Comparison of ENCODE assay signal across 8 cellular contexts in genomic region chr9:123268240-123268949, GRCh38. TPM values are rescaled to one million over a fixed set of nuclear protein-coding genes. Genes with fewer than 3 reads are reported as not detected.
DNase-seq lines count a peak whose midpoint lies in the region; ATAC-seq and TF ChIP-seq lines count a peak whose summit lies in the region.

Gene STRBP, minus strand, starts transcription at chr9:123268586. Its CDS starts 84,452 bp downstream, at chr9:123184134.

- H3K4me3 Mint-ChIP-seq in activated naive CD4-positive, alpha-beta T cell treated with anti-CD3 and anti-CD28 coated beads, Interleukin-2, amount 50 U/mL, for 24 hours, result peak within 1 kb of the TSS; percentile 63

- TF ChIP-seq EP300 in ovary (IDR thresholded peaks at IDR 0.05), result no peak

- TF ChIP-seq POLR2A in NB4 (IDR thresholded peaks at IDR 0.05; ENCODE audit: extremely low read depth, insufficient read length), result no peak
- TF ChIP-seq POLR2A in ovary (IDR thresholded peaks at IDR 0.05), result no peak
- TF ChIP-seq POLR2A in thyroid gland (IDR thresholded peaks at IDR 0.05), result peak; percentile 28 to 95

- H3K4me1 ChIP-seq in ovary (ENCODE audit: insufficient read depth), result peaks cover 5% of the 10 kb centered on the region
- H3K4me1 ChIP-seq in thyroid gland, result peaks cover 9 to 18% of the 10 kb centered on the region in 2 donors

- no peaks in the 10 kb centered on the region for H3K36me3 ChIP-seq in ovary
- no peaks in the 10 kb centered on the region for H3K36me3 ChIP-seq in thyroid gland

- 0 to 1% (median 1%) methylated on average over 39 to 116 of the region's 116 CpGs for WGBS in ovary, 3 donors
- 0% methylated on average over 5 of the region's 116 CpGs; no CpG with 5 or more reads in 1 of the 2 donors for WGBS in thyroid gland, 2 donors

- peaks cover 2% of the 10 kb centered on the region for H3K36me3 Mint-ChIP-seq in activated naive CD4-positive, alpha-beta T cell treated with anti-CD3 and anti-CD28 coated beads, Interleukin-2, amount 50 U/mL, for 24 hours

- POLR2A ChIA-PET in GM10248 (lab: Yijun Ruan, JAX), result interaction anchor here (0.7 kb wide), 1 partner anchor 70 kb away, joined by 3 read pairs; no protein-coding TSS in a partner anchor

- H3K4me3 ChIP-seq in NB4 (ENCODE audit: low read depth, low read length), result peak within 1 kb of the TSS; percentile 62
- peak within 1 kb of the TSS; percentile 81 for H3K4me3 ChIP-seq in ovary
- peak within 1 kb of the TSS; percentile 60 to 78 (median 73) for H3K4me3 ChIP-seq in thyroid gland (replicated peaks in 1 of 3)

- H3K9me3 ChIP-seq in ovary (no peaks in the 10 kb centered on the region), thyroid gland (no peaks in the 10 kb centered on the region)

- H3K27me3 Mint-ChIP-seq in activated naive CD4-positive, alpha-beta T cell treated with anti-CD3 and anti-CD28 coated beads, Interleukin-2, amount 50 U/mL, for 24 hours, result no peaks in the 10 kb centered on the region

- peak; percentile 91 for ATAC-seq in HG02588 (IDR thresholded peaks at IDR 0.05; ENCODE audit: unreplicated experiment)
- peak; percentile 93 for ATAC-seq in SK-N-SH treated with all-trans-retinoic acid at 6 μM for 48 hours

- H3K27ac Mint-ChIP-seq in activated naive CD4-positive, alpha-beta T cell treated with anti-CD3 and anti-CD28 coated beads, Interleukin-2, amount 50 U/mL, for 24 hours, result peak within 1 kb of the TSS; percentile 68

- intact Hi-C loops in head of caudate nucleus (cut with DNase I), result no loop called here
- intact Hi-C loops in ovary (cut with DNase I), result no loop called here
- intact Hi-C loops in thyroid gland (cut with DNase I), result no loop called here

- H3K4me1 Mint-ChIP-seq in activated naive CD4-positive, alpha-beta T cell treated with anti-CD3 and anti-CD28 coated beads, Interleukin-2, amount 50 U/mL, for 24 hours, result peaks cover 38% of the 10 kb centered on the region

- DNase-seq in GM10248 (ENCODE audit: extremely low spot score) (peak; percentile 98), NB4 (ENCODE audit: low read depth) (peak; percentile 89), head of caudate nucleus (peak; percentile 65 to 98 (median 94)), ovary (peak; percentile 86 to 92 (median 91)), thyroid gland (peak; percentile 94)

- peak; percentile 37 for TF ChIP-seq CTCF in GM10248 (IDR thresholded peaks at IDR 0.05; ENCODE audit: control extremely low read depth, extremely low read depth, low read depth, missing control alignments)
- no peak for TF ChIP-seq CTCF in NB4 (IDR thresholded peaks at IDR 0.05; ENCODE audit: low read depth, low read length)
- peak in 1 of 3 donors; percentile 10 for TF ChIP-seq CTCF in ovary (IDR thresholded peaks at IDR 0.05)
- peak in 1 of 6 experiments; percentile 26 for TF ChIP-seq CTCF in thyroid gland (IDR thresholded peaks at IDR 0.05)

- no peaks in the 10 kb centered on the region for H3K9me3 Mint-ChIP-seq in activated naive CD4-positive, alpha-beta T cell treated with anti-CD3 and anti-CD28 coated beads, Interleukin-2, amount 50 U/mL, for 24 hours

- H3K27me3 ChIP-seq in ovary (no peaks in the 10 kb centered on the region), thyroid gland (no peaks in the 10 kb centered on the region)

- H3K27ac ChIP-seq in ovary (no peak within 1 kb of the TSS), thyroid gland (peak within 1 kb of the TSS; percentile 71 to 89 (median 72))

- CTCF ChIA-PET in GM10248 (lab: Yijun Ruan, JAX), result interaction anchor here (0.6 to 1.9 kb wide), 9 partner anchors 8 to 85 kb away, joined by 3 to 6 read pairs (median 4); no protein-coding TSS in a partner anchor

TF ChIP-seq in SK-N-SH treated with all-trans-retinoic acid at 6 μM for 48 hours, 23 proteins besides CTCF, POLR2A, EP300 and RAD21:
- TF ChIP-seq ZFP30 (CRISPR knock-in tag; IDR thresholded peaks at IDR 0.05), result no peak
- TF ChIP-seq SNAI2 (CRISPR knock-in tag; IDR thresholded peaks at IDR 0.05), result peak; percentile 52; the same call in 1 of the 2 replicates

RNA-seq across cellular contexts. Expression of gene STRBP, which starts in this region (rescaled TPM):
- total RNA-seq in ovary (10 to 100 TPM in 6 of 7 donors, 1 to 10 TPM in 1; 7.4 to 18.8 (median 11.2) TPM), thyroid gland (10 to 100 TPM; 29.3 to 52.2 (median 43.9) TPM)
- polyA plus RNA-seq in ovary, result 1 to 10 TPM; 4.9 to 7.2 TPM

Comparison
In these comparisons a context has a peak if more than half of its experiments do, and no peak if none do; other contexts are left out.
1. POLR2A ChIP-seq: peak in thyroid gland (2 of 2); none in NB4 (single experiment) and ovary (single experiment).
2. H3K27ac ChIP-seq: peak in thyroid gland (3 of 3); none in ovary (0 of 2).
3. Peak in every context shown above with its lines, with median percentiles within 50 percentile points of each other: DNase-seq and H3K4me3 ChIP-seq.